Comparison of ENCODE assay signal across 23 cellular contexts in the genomic region with DNA sequence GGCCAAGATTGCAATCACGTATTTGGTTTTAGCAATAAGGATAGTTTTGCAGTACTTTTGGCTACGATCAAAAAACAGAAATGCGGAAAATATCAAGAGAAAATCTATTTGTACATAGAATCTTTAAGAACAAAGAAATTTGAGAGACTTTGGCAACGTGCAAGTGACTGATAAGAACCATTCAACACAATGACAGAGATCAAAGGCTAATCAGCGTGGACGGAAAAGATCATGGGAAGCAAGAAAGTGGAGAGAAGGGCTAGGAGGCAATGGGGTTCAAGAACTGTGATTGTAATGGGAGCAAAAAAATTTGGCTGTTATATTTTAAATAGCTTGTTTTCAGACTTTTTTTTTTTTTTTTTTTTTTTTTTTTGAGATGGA. TPM values are rescaled to one million over a fixed set of nuclear protein-coding genes. Genes with fewer than 3 reads are reported as not detected.
DNase-seq lines count a peak whose midpoint lies in the region; ATAC-seq and TF ChIP-seq lines count a peak whose summit lies in the region.
"Had no signal": no experiment of that assay in that cellular context is flagged by ENCODE, and none has a peak within 500 bp of the region (broad histone marks: within the 10 kb centered on the region; RNA-seq: fewer than 3 reads in every experiment).

No MANE protein-coding gene starts in this region.

- H3K4me1 Mint-ChIP-seq in activated CD4-positive, alpha-beta T cell treated with anti-CD3 and anti-CD28 coated beads for 36 hours: peaks cover 62% of the 10 kb centered on the region
- peaks cover 70% of the 10 kb centered on the region for H3K4me1 Mint-ChIP-seq in activated T-helper 1 cell treated with anti-CD3 and anti-CD28 coated beads, Interleukin-12 subunit alpha, Interleukin-12 subunit beta, Interleukin-2, Interleukin-4 antibody, amounts not matched to agents 30 ng/mL and 10 ng/mL and 1 ng/mL, durations not matched to agents 14 hours and 24 hours and 36 hours (ENCODE audit: low read depth)
- H3K4me1 Mint-ChIP-seq in nephron: peaks cover 18% of the 10 kb centered on the region
- H3K4me1 Mint-ChIP-seq in HFFc6 (ENCODE audit: low read depth): peaks cover 49% of the 10 kb centered on the region

- peaks cover 1% of the 10 kb centered on the region for H3K36me3 Mint-ChIP-seq in activated CD4-positive, alpha-beta T cell treated with anti-CD3 and anti-CD28 coated beads for 36 hours (ENCODE audit: low read depth)
- H3K36me3 Mint-ChIP-seq in activated T-helper 1 cell treated with anti-CD3 and anti-CD28 coated beads, Interleukin-12 subunit alpha, Interleukin-12 subunit beta, Interleukin-2, Interleukin-4 antibody, amounts not matched to agents 30 ng/mL and 10 ng/mL and 1 ng/mL, durations not matched to agents 14 hours and 24 hours and 36 hours (ENCODE audit: low read depth): peaks cover 11% of the 10 kb centered on the region
- no peaks in the 10 kb centered on the region for H3K36me3 Mint-ChIP-seq in nephron (ENCODE audit: low read depth)
- H3K36me3 Mint-ChIP-seq in HFFc6 (ENCODE audit: low read depth): no peaks in the 10 kb centered on the region

- peaks cover 2% of the 10 kb centered on the region for H3K9me3 Mint-ChIP-seq in activated CD4-positive, alpha-beta T cell treated with anti-CD3 and anti-CD28 coated beads for 36 hours (ENCODE audit: low read depth)
- H3K9me3 Mint-ChIP-seq in activated T-helper 1 cell treated with anti-CD3 and anti-CD28 coated beads, Interleukin-12 subunit alpha, Interleukin-12 subunit beta, Interleukin-2, Interleukin-4 antibody, amounts not matched to agents 30 ng/mL and 10 ng/mL and 1 ng/mL, durations not matched to agents 14 hours and 24 hours and 36 hours: peaks cover 14% of the 10 kb centered on the region
- H3K9me3 Mint-ChIP-seq in nephron: no peaks in the 10 kb centered on the region
- no peaks in the 10 kb centered on the region for H3K9me3 Mint-ChIP-seq in HFFc6

- DNase-seq in activated CD4-positive, alpha-beta T cell treated with anti-CD3 and anti-CD28 coated beads for 36 hours: no peak
- DNase-seq in activated CD4-positive, alpha-beta T cell treated with anti-CD3 and anti-CD28 coated beads for 1 hour: no peak
- peak; percentile 32 for DNase-seq in Jurkat, Clone E6-1 (ENCODE audit: low read depth, low spot score)
- no peak for DNase-seq in activated T-helper 1 cell treated with anti-CD3 and anti-CD28 coated beads, Interleukin-12 subunit alpha, Interleukin-12 subunit beta, Interleukin-2, Interleukin-4 antibody, amounts not matched to agents 30 ng/mL and 10 ng/mL and 1 ng/mL, durations not matched to agents 14 hours and 24 hours and 36 hours (ENCODE audit: low spot score)
- DNase-seq in SHP77 (lab: John Stamatoyannopoulos, UW) (no peak), HFFc6 (no peak), upper lobe of right lung (no peak)
- DNase-seq: activated CD8-positive, alpha-beta memory T cell treated with anti-CD3 and anti-CD28 coated beads, Interleukin-2, amount 50 U/mL, for 48 hours; body of pancreas; GDM1; hippocampal formation; IMR-90; NCI-H1417; NCI-H524; Peyer's patch; SJCRH30; stimulated activated CD4-positive, alpha-beta T cell treated with anti-CD3 and anti-CD28 coated beads, Interleukin-2, amount 100 ng/mL, for 24 hours; T-helper 9 cell; trophoblast cell had no signal

- H3K27ac ChIP-seq in upper lobe of right lung: no peak overlapping the region
- H3K27ac ChIP-seq: body of pancreas, esophagus muscularis mucosa, neutrophil, Peyer's patch, SJCRH30 had no signal

- CTCF ChIA-PET in activated CD4-positive, alpha-beta T cell treated with anti-CD3 and anti-CD28 coated beads for 36 hours (lab: Charles Lee): interaction anchor here (0.6 to 1.4 kb wide), 3 partner anchors 14 to 147 kb away, joined by 3 to 4 read pairs (median 3); no protein-coding TSS in a partner anchor

- peak overlapping the region; percentile 62 for H3K27ac Mint-ChIP-seq in activated CD4-positive, alpha-beta T cell treated with anti-CD3 and anti-CD28 coated beads for 36 hours
- H3K27ac Mint-ChIP-seq in activated T-helper 1 cell treated with anti-CD3 and anti-CD28 coated beads, Interleukin-12 subunit alpha, Interleukin-12 subunit beta, Interleukin-2, Interleukin-4 antibody, amounts not matched to agents 30 ng/mL and 10 ng/mL and 1 ng/mL, durations not matched to agents 14 hours and 24 hours and 36 hours: peak overlapping the region; percentile 90
- H3K27ac Mint-ChIP-seq in nephron (peak overlapping the region in 2 of 3 experiments; percentile 1 to 66), HFFc6 (no peak overlapping the region)

- no peaks in the 10 kb centered on the region for H3K9me3 ChIP-seq in upper lobe of right lung
- H3K9me3 ChIP-seq: body of pancreas, esophagus muscularis mucosa, neutrophil, Peyer's patch, SJCRH30 had no signal

- no peak overlapping the region for H3K4me3 Mint-ChIP-seq in activated CD4-positive, alpha-beta T cell treated with anti-CD3 and anti-CD28 coated beads for 36 hours
- peak overlapping the region; percentile 30 for H3K4me3 Mint-ChIP-seq in activated T-helper 1 cell treated with anti-CD3 and anti-CD28 coated beads, Interleukin-12 subunit alpha, Interleukin-12 subunit beta, Interleukin-2, Interleukin-4 antibody, amounts not matched to agents 30 ng/mL and 10 ng/mL and 1 ng/mL, durations not matched to agents 14 hours and 24 hours and 36 hours
- no peak overlapping the region for H3K4me3 Mint-ChIP-seq in nephron
- no peak overlapping the region for H3K4me3 Mint-ChIP-seq in HFFc6

- POLR2A ChIA-PET in activated CD4-positive, alpha-beta T cell treated with anti-CD3 and anti-CD28 coated beads for 36 hours (lab: Charles Lee): no interaction called here

- intact Hi-C loops in activated CD4-positive, alpha-beta T cell treated with anti-CD3 and anti-CD28 coated beads for 36 hours (cut with DNase I, micrococcal nuclease): loop anchor here (1.0 kb wide), 2 partner anchors 9 to 45 kb away; no protein-coding TSS in a partner anchor
- intact Hi-C loops in activated T-helper 1 cell treated with anti-CD3 and anti-CD28 coated beads, Interleukin-12 subunit alpha, Interleukin-12 subunit beta, Interleukin-2, Interleukin-4 antibody, amounts not matched to agents 30 ng/mL and 10 ng/mL and 1 ng/mL, durations not matched to agents 14 hours and 24 hours and 36 hours (cut with micrococcal nuclease): loop anchor here (1.0 kb wide), 3 partner anchors 9 to 61 kb away; no protein-coding TSS in a partner anchor
- intact Hi-C loops in upper lobe of right lung (cut with DNase I): no loop called here

- ATAC-seq in activated CD4-positive, alpha-beta T cell treated with anti-CD3 and anti-CD28 coated beads for 36 hours: no peak
- no peak for ATAC-seq in upper lobe of right lung
- ATAC-seq: body of pancreas had no signal

- H3K36me3 ChIP-seq in upper lobe of right lung: no peaks in the 10 kb centered on the region
- H3K36me3 ChIP-seq: esophagus muscularis mucosa, neutrophil, Peyer's patch, SJCRH30 had no signal

- no peaks in the 10 kb centered on the region for H3K27me3 Mint-ChIP-seq in activated CD4-positive, alpha-beta T cell treated with anti-CD3 and anti-CD28 coated beads for 36 hours
- H3K27me3 Mint-ChIP-seq in activated T-helper 1 cell treated with anti-CD3 and anti-CD28 coated beads, Interleukin-12 subunit alpha, Interleukin-12 subunit beta, Interleukin-2, Interleukin-4 antibody, amounts not matched to agents 30 ng/mL and 10 ng/mL and 1 ng/mL, durations not matched to agents 14 hours and 24 hours and 36 hours (ENCODE audit: insufficient read depth): no peaks in the 10 kb centered on the region
- H3K27me3 Mint-ChIP-seq in nephron (ENCODE audit: low read depth) (no peaks in the 10 kb centered on the region), HFFc6 (ENCODE audit: insufficient read depth) (no peaks in the 10 kb centered on the region)

- TF ChIP-seq CTCF in nephron (IDR thresholded peaks at IDR 0.05; ENCODE audit: unreplicated experiment in 3 of 3) (no peak), HFFc6 (IDR thresholded peaks at IDR 0.05) (no peak), upper lobe of right lung (IDR thresholded peaks at IDR 0.05) (no peak)

- no peaks in the 10 kb centered on the region for H3K27me3 ChIP-seq in upper lobe of right lung
- H3K27me3 ChIP-seq: body of pancreas, esophagus muscularis mucosa, neutrophil, Peyer's patch, SJCRH30 had no signal

- H3K4me3 ChIP-seq in Jurkat, Clone E6-1 (ENCODE audit: low read length): no peak overlapping the region
- H3K4me3 ChIP-seq in upper lobe of right lung: no peak overlapping the region
- H3K4me3 ChIP-seq: body of pancreas, esophagus muscularis mucosa, Peyer's patch, SJCRH30 had no signal

- H3K4me1 ChIP-seq in upper lobe of right lung: no peaks in the 10 kb centered on the region
- H3K4me1 ChIP-seq: body of pancreas, Peyer's patch, SJCRH30 had no signal

RNA-seq across cellular contexts. Expression of a gene that starts 16.2 kb away (rescaled TPM):
- 1 to 10 TPM; 6.7 to 8.0 TPM for total RNA-seq in activated CD4-positive, alpha-beta T cell treated with anti-CD3 and anti-CD28 coated beads for 36 hours
- polyA plus RNA-seq in Jurkat, Clone E6-1 (2012; ENCODE audit: insufficient read depth, insufficient read length): not detected
- 57.3 and 61.5 TPM in 2 replicates for total RNA-seq in activated T-helper 1 cell treated with anti-CD3 and anti-CD28 coated beads, Interleukin-12 subunit alpha, Interleukin-12 subunit beta, Interleukin-2, Interleukin-4 antibody, amounts not matched to agents 30 ng/mL and 10 ng/mL and 1 ng/mL, durations not matched to agents 14 hours and 24 hours and 36 hours
- 10 to 100 TPM; 13.7 to 42.0 (median 35.5) TPM for total RNA-seq in HFFc6 (2021; fragmentation: NEBNext Ultra II Directional; extraction: Animal tissue kit (Norgen Biotek cat#: 25700))
- total RNA-seq in upper lobe of right lung: 8.9 TPM
- total RNA-seq: MCF 10A had no signal
